Comparison of ENCODE assay signal across 17 cellular contexts in genomic region chr21:39968010-39968409, GRCh38.
"Had no signal": no experiment of that assay in that cellular context is flagged by ENCODE, and none has a peak within 500 bp of the region (broad histone marks: within the 10 kb centered on the region; RNA-seq: fewer than 3 reads in every experiment).

No MANE protein-coding gene starts in this region.

- H3K27me3 ChIP-seq: foreskin keratinocyte, right lobe of liver, tibial artery, upper lobe of right lung, vagina had no signal

- H3K4me3 ChIP-seq: psoas muscle, right lobe of liver, tibial artery, upper lobe of right lung, vagina had no signal

- H3K27ac Mint-ChIP-seq: dendritic cell treated with granulocyte-macrophage colony-stimulating factor and Interleukin-4, amounts not matched to agents 40 ng/mL and 50 ng/mL, for 4 days; naive B cell; nephron; stimulated activated effector memory CD8-positive, alpha-beta T cell treated with anti-CD3 and anti-CD28 coated beads, Interleukin-12 subunit alpha, Interleukin-12 subunit beta, amount 100 ng/mL, for 72 hours had no signal

- DNase-seq: erythroblast; foreskin keratinocyte; kidney glomerular epithelial cell; mesendoderm; naive B cell; psoas muscle; retina; right lobe of liver; stimulated activated CD4-positive, alpha-beta T cell treated with anti-CD3 and anti-CD28 coated beads, Interleukin-4, amount 100 ng/mL, for 1 hour; stimulated activated CD8-positive, alpha-beta memory T cell treated with anti-CD3 and anti-CD28 coated beads, Interleukin-4, amount 100 ng/mL, for 48 hours; stimulated activated naive CD8-positive, alpha-beta T cell treated with anti-CD3 and anti-CD28 coated beads, Interleukin-15, Interleukin-2, amounts not matched to agents 100 U/mL and 50 U/mL, for 24 hours; tibial artery; upper lobe of right lung had no signal

- H3K36me3 ChIP-seq: right lobe of liver, tibial artery, upper lobe of right lung, vagina had no signal

- H3K4me3 Mint-ChIP-seq: dendritic cell treated with granulocyte-macrophage colony-stimulating factor and Interleukin-4, amounts not matched to agents 40 ng/mL and 50 ng/mL, for 4 days; naive B cell; nephron; stimulated activated effector memory CD8-positive, alpha-beta T cell treated with anti-CD3 and anti-CD28 coated beads, Interleukin-12 subunit alpha, Interleukin-12 subunit beta, amount 100 ng/mL, for 72 hours had no signal

- H3K9me3 ChIP-seq: psoas muscle, right lobe of liver, tibial artery, upper lobe of right lung, vagina had no signal

- H3K36me3 Mint-ChIP-seq: stimulated activated effector memory CD8-positive, alpha-beta T cell treated with anti-CD3 and anti-CD28 coated beads, Interleukin-12 subunit alpha, Interleukin-12 subunit beta, amount 100 ng/mL, for 72 hours had no signal

- H3K27me3 Mint-ChIP-seq: dendritic cell treated with granulocyte-macrophage colony-stimulating factor and Interleukin-4, amounts not matched to agents 40 ng/mL and 50 ng/mL, for 4 days had no signal

- ATAC-seq: foreskin keratinocyte; psoas muscle; right lobe of liver; stimulated activated effector memory CD8-positive, alpha-beta T cell treated with anti-CD3 and anti-CD28 coated beads, Interleukin-12 subunit alpha, Interleukin-12 subunit beta, amount 100 ng/mL, for 72 hours; stimulated activated naive CD8-positive, alpha-beta T cell treated with anti-CD3 and anti-CD28 coated beads, Interleukin-15, Interleukin-2, amounts not matched to agents 100 U/mL and 50 U/mL, for 24 hours; upper lobe of right lung had no signal

- H3K27ac ChIP-seq: foreskin keratinocyte, psoas muscle, right lobe of liver, tibial artery, upper lobe of right lung, vagina had no signal

- H3K4me1 Mint-ChIP-seq: nephron; stimulated activated effector memory CD8-positive, alpha-beta T cell treated with anti-CD3 and anti-CD28 coated beads, Interleukin-12 subunit alpha, Interleukin-12 subunit beta, amount 100 ng/mL, for 72 hours had no signal

- H3K4me1 ChIP-seq: foreskin keratinocyte, psoas muscle, right lobe of liver, tibial artery, upper lobe of right lung, vagina had no signal
